18 cellular contexts compared by ENCODE assay signal in genomic region chr11:67780056-67780455, GRCh38.
"Had no signal": no experiment of that assay in that cellular context is flagged by ENCODE, and none has a peak within 500 bp of the region (broad histone marks: within the 10 kb centered on the region; RNA-seq: fewer than 3 reads in every experiment).

No MANE protein-coding gene starts in this region.

- H3K27ac Mint-ChIP-seq: activated CD8-positive, alpha-beta memory T cell treated with anti-CD3 and anti-CD28 coated beads, Interleukin-2, amount 10 ng/mL, durations not matched to agents 7 days and 5 days; activated naive CD4-positive, alpha-beta T cell treated with anti-CD3 and anti-CD28 coated beads, Interleukin-2, amount 50 U/mL, for 24 hours; brain had no signal

- H3K4me1 ChIP-seq: esophagus muscularis mucosa, sigmoid colon had no signal

- H3K4me3 ChIP-seq: coronary artery, esophagus muscularis mucosa, left lung, sigmoid colon had no signal

- H3K4me1 Mint-ChIP-seq: activated CD8-positive, alpha-beta memory T cell treated with anti-CD3 and anti-CD28 coated beads, Interleukin-2, amount 10 ng/mL, durations not matched to agents 7 days and 5 days; activated naive CD4-positive, alpha-beta T cell treated with anti-CD3 and anti-CD28 coated beads, Interleukin-2, amount 50 U/mL, for 24 hours had no signal

- H3K9me3 Mint-ChIP-seq: activated naive CD4-positive, alpha-beta T cell treated with anti-CD3 and anti-CD28 coated beads, Interleukin-2, amount 50 U/mL, for 24 hours; neural crest cell had no signal

- H3K36me3 Mint-ChIP-seq: activated CD8-positive, alpha-beta memory T cell treated with anti-CD3 and anti-CD28 coated beads, Interleukin-2, amount 10 ng/mL, durations not matched to agents 7 days and 5 days; activated naive CD4-positive, alpha-beta T cell treated with anti-CD3 and anti-CD28 coated beads, Interleukin-2, amount 50 U/mL, for 24 hours; brain had no signal

- DNase-seq: activated CD4-positive, alpha-beta T cell treated with anti-CD3 and anti-CD28 coated beads, Interleukin-2, amount 50 U/mL, for 48 hours; activated CD8-positive, alpha-beta memory T cell treated with anti-CD3 and anti-CD28 coated beads, Interleukin-2, amount 10 ng/mL, durations not matched to agents 7 days and 5 days; activated T-cell treated with anti-CD3 and anti-CD28 coated beads, Interleukin-2, amount 50 U/mL, for 1 hour; amygdala; central memory CD4-positive, alpha-beta T cell; foreskin fibroblast; hypothalamus; kidney; left lung; mammary epithelial cell; sigmoid colon; stimulated activated CD4-positive, alpha-beta T cell treated with anti-CD3 and anti-CD28 coated beads, Interleukin-1b, Interleukin-23, amount 100 ng/mL, for 48 hours; T1000 had no signal

- H3K36me3 ChIP-seq: esophagus muscularis mucosa, left lung, sigmoid colon had no signal

- ATAC-seq: activated CD8-positive, alpha-beta memory T cell treated with anti-CD3 and anti-CD28 coated beads, Interleukin-2, amount 10 ng/mL, durations not matched to agents 7 days and 5 days; left lung had no signal

- H3K27me3 ChIP-seq: esophagus muscularis mucosa, left lung, sigmoid colon had no signal

- H3K4me3 Mint-ChIP-seq: activated CD8-positive, alpha-beta memory T cell treated with anti-CD3 and anti-CD28 coated beads, Interleukin-2, amount 10 ng/mL, durations not matched to agents 7 days and 5 days; activated naive CD4-positive, alpha-beta T cell treated with anti-CD3 and anti-CD28 coated beads, Interleukin-2, amount 50 U/mL, for 24 hours; brain; neural crest cell had no signal

- H3K9me3 ChIP-seq: esophagus muscularis mucosa, left lung, sigmoid colon had no signal
